15 cellular contexts compared by ENCODE assay signal in the genomic region with DNA sequence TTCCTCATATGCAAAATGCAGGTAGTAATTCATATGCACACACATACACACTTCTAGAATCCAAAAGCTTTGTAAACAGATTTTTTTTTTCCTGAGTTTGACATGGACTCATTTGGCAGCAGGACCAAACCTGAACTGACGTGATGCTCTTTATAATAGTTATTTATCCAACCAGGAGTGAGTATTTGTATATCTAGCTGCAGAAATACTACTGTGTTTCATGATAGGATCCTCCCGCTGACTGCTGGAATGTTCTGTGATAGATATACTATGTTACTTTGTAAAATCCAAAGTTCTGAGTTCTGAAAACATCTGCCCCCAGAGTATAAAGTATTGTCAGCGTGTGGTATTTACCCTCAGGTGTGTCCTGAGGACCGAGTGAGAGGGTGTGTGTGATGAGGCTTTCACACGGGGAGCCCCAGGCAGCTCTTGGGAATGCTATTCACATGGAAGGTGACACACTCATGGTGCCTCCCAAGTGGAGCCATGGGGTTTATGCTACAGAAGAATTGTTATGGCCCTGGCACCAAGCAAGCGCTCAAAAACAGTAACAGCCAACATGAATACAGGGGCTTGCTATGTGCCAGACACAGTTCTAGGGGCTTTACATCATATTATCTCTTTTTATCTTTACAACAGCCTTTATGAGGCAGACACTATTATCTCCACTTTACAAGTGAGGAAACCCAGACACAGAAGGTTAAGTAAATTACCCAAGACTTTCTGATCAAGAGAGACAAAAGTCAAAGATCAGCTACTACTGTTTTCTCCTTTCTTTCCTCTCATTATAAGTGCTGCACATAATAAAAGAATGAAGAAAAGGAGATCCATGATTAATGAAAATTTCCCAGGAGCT. TPM values are rescaled to one million over a fixed set of nuclear protein-coding genes. Genes with fewer than 3 reads are reported as not detected.
DNase-seq lines count a peak whose midpoint lies in the region; TF ChIP-seq lines count a peak whose summit lies in the region.
"Had no signal": no experiment of that assay in that cellular context is flagged by ENCODE, and none has a peak within 500 bp of the region (broad histone marks: within the 10 kb centered on the region; RNA-seq: fewer than 3 reads in every experiment).

No MANE protein-coding gene starts in this region.

- POLR2A ChIA-PET in MCF 10A (lab: Yijun Ruan, JAX), result interaction anchor here (0.7 to 3.4 kb wide), 13 partner anchors 8 to 199 kb away, joined by 3 to 39 read pairs (median 4); a partner anchor contains a TSS

- H3K9me3 Mint-ChIP-seq in MCF 10A (ENCODE audit: unreplicated experiment), result peaks cover 12% of the 10 kb centered on the region

- no peaks in the 10 kb centered on the region for H3K27me3 ChIP-seq in breast epithelium
- no peaks in the 10 kb centered on the region for H3K27me3 ChIP-seq in SJSA1 (replicated peaks)
- no peaks in the 10 kb centered on the region for H3K27me3 ChIP-seq in fibroblast of lung (ENCODE audit: control insufficient read depth, insufficient read depth, low read length)
- no peaks in the 10 kb centered on the region for H3K27me3 ChIP-seq in vagina
- H3K27me3 ChIP-seq: Peyer's patch, upper lobe of left lung had no signal

- H3K4me1 ChIP-seq in breast epithelium (peaks cover 0 to 4% of the 10 kb centered on the region in 2 donors), SJSA1 (replicated peaks) (peaks cover 27% of the 10 kb centered on the region), fibroblast of lung (ENCODE audit: control insufficient read depth, extremely low read depth, insufficient read depth, low read length) (peaks cover 12% of the 10 kb centered on the region), vagina (peaks cover 23% of the 10 kb centered on the region)
- H3K4me1 ChIP-seq: prostate gland had no signal

- peaks cover 32% of the 10 kb centered on the region for H3K4me1 Mint-ChIP-seq in MCF 10A (ENCODE audit: insufficient read depth, unreplicated experiment)

- H3K27ac ChIP-seq in breast epithelium (no peak overlapping the region), SJSA1 (peak overlapping the region; percentile 81), fibroblast of lung (ENCODE audit: insufficient read depth, low read length) (peak overlapping the region; percentile 73), vagina (peak overlapping the region; percentile 14)
- H3K27ac ChIP-seq: Peyer's patch, prostate gland, upper lobe of left lung had no signal

- H3K4me2 ChIP-seq in fibroblast of lung (ENCODE audit: extremely low read depth, insufficient read depth, low read length), result no peak overlapping the region

- DNase-seq in MCF 10A (ENCODE audit: unreplicated experiment) (peak; percentile 24), breast epithelium (ENCODE audit: low spot score in 2 of 2) (no peak), SJSA1 (ENCODE audit: low read depth in 1 of 2, low spot score in 2 of 2) (peak in 1 of 2 experiments; percentile 51), fibroblast of lung (ENCODE audit: low read depth in 2 of 2) (no peak), vagina (ENCODE audit: extremely low spot score in 2 of 2) (no peak), cardiac septum (ENCODE audit: low spot score) (no peak), SW 1271 (lab: John Stamatoyannopoulos, UW) (no peak), C1 segment of cervical spinal cord (lab: John Stamatoyannopoulos, UW) (no peak)
- DNase-seq: activated CD4-positive, alpha-beta memory T cell treated with anti-CD3 and anti-CD28 coated beads for 36 hours; activated naive CD4-positive, alpha-beta T cell treated with anti-CD3 and anti-CD28 coated beads for 36 hours; DMS153; midbrain had no signal

- CTCF ChIA-PET in MCF 10A (lab: Yijun Ruan, JAX), result interaction anchor here (1.1 to 1.3 kb wide), 2 partner anchors 23 to 81 kb away, joined by 3 to 4 read pairs; no protein-coding TSS in a partner anchor

- H3K4me3 Mint-ChIP-seq in MCF 10A (ENCODE audit: unreplicated experiment), result peak overlapping the region; percentile 33
- H3K4me3 Mint-ChIP-seq: activated CD4-positive, alpha-beta memory T cell treated with anti-CD3 and anti-CD28 coated beads for 36 hours; activated naive CD4-positive, alpha-beta T cell treated with anti-CD3 and anti-CD28 coated beads for 36 hours had no signal

- H3K36me3 ChIP-seq in breast epithelium, result no peaks in the 10 kb centered on the region
- H3K36me3 ChIP-seq in SJSA1, result no peaks in the 10 kb centered on the region
- no peaks in the 10 kb centered on the region for H3K36me3 ChIP-seq in fibroblast of lung (ENCODE audit: control insufficient read depth, insufficient read depth, low read length)
- no peaks in the 10 kb centered on the region for H3K36me3 ChIP-seq in vagina
- H3K36me3 ChIP-seq: Peyer's patch, prostate gland, upper lobe of left lung had no signal

- H3K4me3 ChIP-seq in breast epithelium, result no peak overlapping the region
- no peak overlapping the region for H3K4me3 ChIP-seq in SJSA1
- H3K4me3 ChIP-seq in fibroblast of lung (replicated peaks in 1 of 4; ENCODE audit: control extremely low read depth in 1 of 4, insufficient read depth in 1 of 4, low read depth in 3 of 4, low read length in 4 of 4), result no peak overlapping the region
- H3K4me3 ChIP-seq in vagina, result no peak overlapping the region
- H3K4me3 ChIP-seq: prostate gland, upper lobe of left lung had no signal

- peak overlapping the region; percentile 35 for H3K27ac Mint-ChIP-seq in MCF 10A (ENCODE audit: low read depth, unreplicated experiment)
- H3K27ac Mint-ChIP-seq: activated CD4-positive, alpha-beta memory T cell treated with anti-CD3 and anti-CD28 coated beads for 36 hours; activated naive CD4-positive, alpha-beta T cell treated with anti-CD3 and anti-CD28 coated beads for 36 hours had no signal

- no peak overlapping the region for H3K9ac ChIP-seq in fibroblast of lung (ENCODE audit: insufficient read depth, low read length)

- H3K79me2 ChIP-seq in fibroblast of lung (ENCODE audit: control insufficient read depth, insufficient read depth, low read length), result no peaks in the 10 kb centered on the region

- no TSS peak for BruUV-seq in MCF 10A (replicated peaks; lab: Mats Ljungman, UMichigan)

- H3K27me3 Mint-ChIP-seq in MCF 10A (ENCODE audit: insufficient read depth, unreplicated experiment), result no peaks in the 10 kb centered on the region

- intact Hi-C loops in MCF 10A (cut with micrococcal nuclease), result no loop called here
- intact Hi-C loops in breast epithelium (cut with DNase I; ENCODE audit: low total_unique reads), result no loop called here
- intact Hi-C loops in vagina (cut with DNase I), result no loop called here
- intact Hi-C loops in cardiac septum (cut with DNase I), result no loop called here

- H3K9me3 ChIP-seq in breast epithelium (peaks cover 0 to 11% of the 10 kb centered on the region in 2 donors), SJSA1 (replicated peaks) (peaks cover 5% of the 10 kb centered on the region; the same call in 1 of the 2 replicates), fibroblast of lung (ENCODE audit: control insufficient read depth, insufficient read depth, low read depth, low read length) (no peaks in the 10 kb centered on the region), vagina (no peaks in the 10 kb centered on the region)
- H3K9me3 ChIP-seq: prostate gland had no signal

- no peak overlapping the region for H2AFZ ChIP-seq in fibroblast of lung (ENCODE audit: low read length)

- TF ChIP-seq POLR2A in breast epithelium (IDR thresholded peaks at IDR 0.05) (no peak), vagina (IDR thresholded peaks at IDR 0.05) (no peak)

- TF ChIP-seq CTCF in MCF 10A (IDR thresholded peaks at IDR 0.05; ENCODE audit: unreplicated experiment) (no peak), breast epithelium (IDR thresholded peaks at IDR 0.05) (no peak), fibroblast of lung (conservative IDR thresholded peaks at IDR 0.05 in 1 of 2, IDR thresholded peaks at IDR 0.05 in 1 of 2; ENCODE audit: low read depth in 1 of 2, low read length in 2 of 2) (no peak), vagina (IDR thresholded peaks at IDR 0.05) (no peak)

- no peaks in the 10 kb centered on the region for H4K20me1 ChIP-seq in fibroblast of lung (ENCODE audit: control insufficient read depth, extremely low read depth, insufficient read depth, low read length)

- peaks cover 14% of the 10 kb centered on the region for H3K36me3 Mint-ChIP-seq in MCF 10A (ENCODE audit: insufficient read depth, unreplicated experiment)

RNA-seq across cellular contexts. Expression of a gene that starts 16.7 kb away (rescaled TPM):
- total RNA-seq in MCF 10A (2022), result not detected in 2 replicates
- total RNA-seq in breast epithelium, result under 1 TPM in 1 of 3 donors, not detected in 2; 0.16 TPM
- total RNA-seq in SJSA1 (2014; rRNA removed; shearing (Covaris generic)), result 0.05 TPM in 1 of 2 replicates, not detected in the other
- total RNA-seq in fibroblast of lung, result not detected in 2 replicates
- 0.11 and 0.15 TPM in 2 replicates for polyA plus RNA-seq in fibroblast of lung
- 0.06 and 0.12 TPM in 2 replicates for polyA plus RNA-seq in fibroblast of lung (2012)
- not detected in 2 replicates for polyA minus RNA-seq in fibroblast of lung (ENCODE audit: low replicate concordance)
- total RNA-seq in vagina, result 0.49 TPM
- total RNA-seq in cardiac septum, result not detected
- total RNA-seq: activated CD4-positive, alpha-beta memory T cell treated with anti-CD3 and anti-CD28 coated beads for 36 hours; activated naive CD4-positive, alpha-beta T cell treated with anti-CD3 and anti-CD28 coated beads for 36 hours; Peyer's patch had no signal

RNA-seq across cellular contexts. Expression of a gene that starts 44.7 kb away (rescaled TPM):
- total RNA-seq in MCF 10A (2022) (247 and 286 TPM in 2 replicates), breast epithelium (100 to 1,000 TPM; 235 to 263 (median 260) TPM), fibroblast of lung (181 and 235 TPM in 2 replicates), vagina (210 TPM), cardiac septum (232 TPM)
- total RNA-seq in SJSA1 (2014; rRNA removed; shearing (Covaris generic)), result 394 and 444 TPM in 2 replicates
- 420 and 425 TPM in 2 replicates for polyA plus RNA-seq in fibroblast of lung
- 144 and 159 TPM in 2 replicates for polyA plus RNA-seq in fibroblast of lung (2012)
- polyA minus RNA-seq in fibroblast of lung (ENCODE audit: low replicate concordance), result 16.2 and 21.8 TPM in 2 replicates

Comparison
In these comparisons a context has a peak if more than half of its experiments do, and no peak if none do; other contexts are left out.
1. H3K27ac ChIP-seq: peak in SJSA1 (single experiment), fibroblast of lung (single experiment) and vagina (single experiment); none in breast epithelium (0 of 2).